ENCODE assay signal across 14 cellular contexts in genomic region chr6:22250486-22250885, GRCh38. TPM values are rescaled to one million over a fixed set of nuclear protein-coding genes. Genes with fewer than 3 reads are reported as not detected.
DNase-seq lines count a peak whose midpoint lies in the region; ATAC-seq and TF ChIP-seq lines count a peak whose summit lies in the region.
"Had no signal": no experiment of that assay in that cellular context is flagged by ENCODE, and none has a peak within 500 bp of the region (broad histone marks: within the 10 kb centered on the region; RNA-seq: fewer than 3 reads in every experiment).

No MANE protein-coding gene starts in this region.

- TF ChIP-seq CTCF in choroid plexus epithelial cell (conservative IDR thresholded peaks at IDR 0.05; ENCODE audit: low read depth, low read length) (no peak), osteocyte (IDR thresholded peaks at IDR 0.05) (no peak)

- POLR2A ChIA-PET in HEK293T (lab: Yijun Ruan, JAX): no interaction called here

- H3K36me3 Mint-ChIP-seq in osteocyte (ENCODE audit: unreplicated experiment): no peaks in the 10 kb centered on the region
- no peaks in the 10 kb centered on the region for H3K36me3 Mint-ChIP-seq in activated T-helper 17 cell treated with anti-CD3 and anti-CD28 coated beads, Interleukin-2, amount 50 U/mL, for 72 hours (ENCODE audit: low read depth)
- no peaks in the 10 kb centered on the region for H3K36me3 Mint-ChIP-seq in activated naive CD4-positive, alpha-beta T cell treated with anti-CD3 and anti-CD28 coated beads for 36 hours (ENCODE audit: low read depth)

- peak overlapping the region; percentile 22 for H3K4me3 Mint-ChIP-seq in osteocyte (ENCODE audit: unreplicated experiment)
- H3K4me3 Mint-ChIP-seq in activated T-helper 17 cell treated with anti-CD3 and anti-CD28 coated beads, Interleukin-2, amount 50 U/mL, for 72 hours: no peak overlapping the region
- H3K4me3 Mint-ChIP-seq in activated naive CD4-positive, alpha-beta T cell treated with anti-CD3 and anti-CD28 coated beads for 36 hours: no peak overlapping the region

- H3K4me1 Mint-ChIP-seq in osteocyte (ENCODE audit: unreplicated experiment): peaks cover 45% of the 10 kb centered on the region
- H3K4me1 Mint-ChIP-seq in activated T-helper 17 cell treated with anti-CD3 and anti-CD28 coated beads, Interleukin-2, amount 50 U/mL, for 72 hours: no peaks in the 10 kb centered on the region
- H3K4me1 Mint-ChIP-seq in activated naive CD4-positive, alpha-beta T cell treated with anti-CD3 and anti-CD28 coated beads for 36 hours (ENCODE audit: low read depth): no peaks in the 10 kb centered on the region

- no peaks in the 10 kb centered on the region for H3K27me3 Mint-ChIP-seq in osteocyte (ENCODE audit: unreplicated experiment)
- no peaks in the 10 kb centered on the region for H3K27me3 Mint-ChIP-seq in activated T-helper 17 cell treated with anti-CD3 and anti-CD28 coated beads, Interleukin-2, amount 50 U/mL, for 72 hours
- H3K27me3 Mint-ChIP-seq in activated naive CD4-positive, alpha-beta T cell treated with anti-CD3 and anti-CD28 coated beads for 36 hours (ENCODE audit: low read depth): no peaks in the 10 kb centered on the region

- no peak overlapping the region for H3K4me3 ChIP-seq in choroid plexus epithelial cell (ENCODE audit: low read depth, low read length)
- H3K4me3 ChIP-seq: upper lobe of right lung had no signal

- DNase-seq in HEK293T (ENCODE audit: extremely low spot score): peak; percentile 15
- DNase-seq in NCI-H2227 treated with DMSO at 0.1 percent for 48 hours (lab: John Stamatoyannopoulos, UW): peak; percentile 85
- DNase-seq in choroid plexus epithelial cell (ENCODE audit: low read depth): peak; percentile 40
- no peak for DNase-seq in osteocyte (ENCODE audit: extremely low spot score, unreplicated experiment)
- DNase-seq in activated T-cell treated with anti-CD3 and anti-CD28 coated beads, Interleukin-2, amount 50 U/mL, for 48 hours: no peak
- DNase-seq in AML-193 (lab: John Stamatoyannopoulos, UW): no peak
- DNase-seq in activated naive CD4-positive, alpha-beta T cell treated with anti-CD3 and anti-CD28 coated beads for 36 hours: no peak
- DNase-seq: activated CD4-positive, CD25-positive, alpha-beta regulatory T cell treated with anti-CD3 and anti-CD28 coated beads, Interleukin-2, amount 50 U/mL, for 72 hours; activated naive CD4-positive, alpha-beta T cell; EL; SHP77 treated with DMSO at 0.1 percent for 48 hours; upper lobe of right lung had no signal

- no peak for ATAC-seq in activated T-helper 17 cell treated with anti-CD3 and anti-CD28 coated beads, Interleukin-2, amount 50 U/mL, for 72 hours (replicated peaks)
- ATAC-seq: upper lobe of right lung had no signal

- H3K9me3 Mint-ChIP-seq in osteocyte (ENCODE audit: unreplicated experiment): no peaks in the 10 kb centered on the region
- H3K9me3 Mint-ChIP-seq in activated T-helper 17 cell treated with anti-CD3 and anti-CD28 coated beads, Interleukin-2, amount 50 U/mL, for 72 hours: peaks cover 9% of the 10 kb centered on the region
- peaks cover 1% of the 10 kb centered on the region for H3K9me3 Mint-ChIP-seq in activated naive CD4-positive, alpha-beta T cell treated with anti-CD3 and anti-CD28 coated beads for 36 hours

- peak overlapping the region; percentile 85 for H3K27ac Mint-ChIP-seq in osteocyte (ENCODE audit: unreplicated experiment)
- H3K27ac Mint-ChIP-seq in activated T-helper 17 cell treated with anti-CD3 and anti-CD28 coated beads, Interleukin-2, amount 50 U/mL, for 72 hours: no peak overlapping the region
- no peak overlapping the region for H3K27ac Mint-ChIP-seq in activated naive CD4-positive, alpha-beta T cell treated with anti-CD3 and anti-CD28 coated beads for 36 hours

- intact Hi-C loops in activated naive CD4-positive, alpha-beta T cell treated with anti-CD3 and anti-CD28 coated beads for 36 hours (cut with micrococcal nuclease): no loop called here

- CTCF ChIA-PET in HEK293T (lab: Yijun Ruan, JAX): interaction anchor here (0.6 kb wide), 1 partner anchor 657 kb away, joined by 4 read pairs; the partner anchor contains the start of gene SOX4
- CTCF ChIA-PET in activated naive CD4-positive, alpha-beta T cell treated with anti-CD3 and anti-CD28 coated beads for 36 hours (lab: Charles Lee): no interaction called here

TF ChIP-seq in HEK293T, 16 proteins besides CTCF, POLR2A, EP300 and RAD21:
- no peak for TF ChIP-seq FOXA1 (IDR thresholded peaks at IDR 0.05)
- no peak for TF ChIP-seq FOXM1 (IDR thresholded peaks at IDR 0.05; ENCODE audit: borderline replicate concordance)
- TF ChIP-seq LEF1 (IDR thresholded peaks at IDR 0.05; ENCODE audit: borderline replicate concordance): no peak
- TF ChIP-seq FOXK2 (IDR thresholded peaks at IDR 0.05): no peak
- no peak for TF ChIP-seq ELF4 (IDR thresholded peaks at IDR 0.05)
- no peak for TF ChIP-seq L3MBTL2 (conservative IDR thresholded peaks at IDR 0.05)
- TF ChIP-seq ARNT (IDR thresholded peaks at IDR 0.05): no peak
- no peak for TF ChIP-seq SP1 (IDR thresholded peaks at IDR 0.05)
- no peak for TF ChIP-seq NFRKB (IDR thresholded peaks at IDR 0.05)
- TF ChIP-seq PKNOX1 (IDR thresholded peaks at IDR 0.05): no peak
- TF ChIP-seq CTBP1 (IDR thresholded peaks at IDR 0.05; ENCODE audit: borderline replicate concordance): no peak
- no peak for TF ChIP-seq SUZ12 (IDR thresholded peaks at IDR 0.05)

RNA-seq across cellular contexts. Expression of gene PRL, which starts 46.4 kb away (rescaled TPM):
- total RNA-seq in osteocyte: not detected in 2 replicates
- total RNA-seq in activated T-helper 17 cell treated with anti-CD3 and anti-CD28 coated beads, Interleukin-2, amount 50 U/mL, for 72 hours: not detected
- not detected for total RNA-seq in activated naive CD4-positive, alpha-beta T cell treated with anti-CD3 and anti-CD28 coated beads for 36 hours
- total RNA-seq: omental fat pad, upper lobe of right lung had no signal

Comparison
In these comparisons a context has a peak if more than half of its experiments do, and no peak if none do; other contexts are left out.
1. DNase-seq: peak in HEK293T (single experiment), NCI-H2227 treated with DMSO at 0.1 percent for 48 hours (single experiment) and choroid plexus epithelial cell (single experiment); none in osteocyte (single experiment), activated T-cell treated with anti-CD3 and anti-CD28 coated beads, Interleukin-2, amount 50 U/mL, for 48 hours (0 of 2), AML-193 (0 of 2) and activated naive CD4-positive, alpha-beta T cell treated with anti-CD3 and anti-CD28 coated beads for 36 hours (single experiment).